In the genomic region with DNA sequence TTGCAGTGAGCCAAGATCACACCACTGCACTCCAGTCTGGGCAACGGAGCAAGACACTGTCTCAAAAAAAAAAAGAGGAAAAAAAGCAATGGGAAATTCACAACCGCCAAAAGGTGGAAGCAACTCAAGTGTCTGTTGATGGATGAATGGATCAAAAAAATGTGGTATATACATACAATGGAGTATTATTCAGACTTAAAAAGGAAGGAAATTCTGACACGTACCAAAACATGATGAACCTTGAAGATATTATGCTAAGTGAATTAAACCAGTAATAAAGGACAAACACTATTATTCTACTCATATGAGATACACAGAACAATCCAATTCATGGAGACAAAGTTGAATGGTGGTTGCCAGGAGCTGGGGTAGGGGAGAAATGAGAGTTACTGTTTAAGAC, we compare ENCODE assay signal across 7 cellular contexts.
"Had no signal": no experiment of that assay in that cellular context is flagged by ENCODE, and none has a peak within 500 bp of the region (broad histone marks: within the 10 kb centered on the region; RNA-seq: fewer than 3 reads in every experiment).

No MANE protein-coding gene starts in this region.

- H3K27ac Mint-ChIP-seq: IgD-negative memory B cell had no signal

- H3K9me3 Mint-ChIP-seq: IgD-negative memory B cell had no signal

- H3K4me3 ChIP-seq: K562 had no signal

- ATAC-seq: HepG2, K562 had no signal

- DNase-seq: IMR-90, KBM-7 had no signal

- FAIRE-seq: HepG2, HTR-8/SVneo, K562 had no signal

- H3K27me3 Mint-ChIP-seq: IgD-negative memory B cell had no signal

- H3K27ac ChIP-seq: HL-60 had no signal

- H3K4me3 Mint-ChIP-seq: IgD-negative memory B cell had no signal
